1 cellular context compared by ENCODE assay signal in the genomic region with DNA sequence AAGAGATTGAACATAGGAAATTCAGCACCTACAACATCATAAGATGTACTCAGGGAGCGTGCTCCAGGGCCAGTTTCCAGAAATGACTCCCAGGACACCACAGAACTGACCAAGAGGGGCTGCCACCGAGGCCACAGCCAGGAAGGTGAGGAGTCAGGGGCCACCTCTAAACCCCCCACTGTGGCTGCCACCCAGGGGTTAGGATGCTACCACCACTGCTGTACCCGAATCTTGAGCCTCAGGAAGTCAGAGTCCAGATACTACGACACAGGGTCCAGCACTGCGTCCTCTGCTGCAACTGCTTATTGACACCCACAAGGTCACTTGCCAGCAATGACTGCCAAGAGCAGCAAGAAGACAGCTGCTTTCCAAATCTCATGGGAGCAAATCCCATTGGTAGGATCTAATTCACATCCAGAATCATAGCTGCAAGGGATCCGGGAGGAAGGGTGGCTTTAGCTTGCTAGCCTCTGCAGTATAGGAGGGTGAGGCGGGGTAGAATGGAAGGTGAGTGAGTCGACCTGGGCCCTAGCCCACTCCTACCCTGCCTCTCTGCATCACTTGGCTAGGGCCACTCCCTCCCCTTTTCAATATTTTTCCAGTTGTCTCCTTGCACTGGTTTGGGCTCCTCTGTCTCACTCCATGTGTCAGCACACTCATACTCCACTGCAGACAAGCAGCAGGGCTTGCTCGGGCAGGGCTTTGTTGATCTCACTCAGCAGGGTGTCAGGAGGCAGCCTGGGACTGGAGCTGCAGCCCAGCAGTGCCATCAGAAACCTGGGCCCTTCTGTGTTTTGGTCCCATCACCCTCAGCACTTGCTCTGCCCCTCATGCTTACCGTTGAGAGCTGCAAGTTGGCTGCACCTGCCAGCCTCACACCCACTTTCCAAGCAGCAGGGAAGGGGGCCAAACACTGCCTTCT.
TF ChIP-seq lines count a peak whose summit lies in the region.

No MANE protein-coding gene starts in this region.

TF ChIP-seq in GM12878, 131 proteins besides CTCF, POLR2A, EP300 and RAD21:
- TF ChIP-seq NR2F1 (conservative IDR thresholded peaks at IDR 0.05) (no peak), CBX5 (IDR thresholded peaks at IDR 0.05; ENCODE audit: low read depth) (peak; percentile 85; the same call in 1 of the 2 replicates), SMARCA5 (IDR thresholded peaks at IDR 0.05) (0 out of 2 replicates have a peak, but pooled peaks have one; percentile 34), BMI1 (IDR thresholded peaks at IDR 0.05; ENCODE audit: borderline replicate concordance) (no peak)
